ENCODE assay signal across 14 cellular contexts in the genomic region with DNA sequence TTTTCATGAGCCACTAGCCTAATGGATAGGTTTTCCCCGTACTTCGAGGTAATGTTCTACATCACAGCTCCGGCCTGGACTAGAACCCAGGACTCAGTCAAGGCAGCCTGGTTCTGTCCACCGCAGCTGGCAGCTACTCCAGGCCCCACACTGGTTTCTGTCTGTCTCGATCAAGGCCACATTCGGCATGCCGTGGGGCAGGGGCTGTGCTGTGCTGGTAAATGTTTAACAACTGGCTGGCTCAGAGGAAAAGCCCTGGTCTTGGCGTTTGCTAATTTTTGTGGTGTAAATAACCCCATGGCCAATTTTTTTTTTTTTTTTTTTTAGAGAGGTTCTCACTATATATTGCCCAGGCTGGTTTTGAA. TPM values are rescaled to one million over a fixed set of nuclear protein-coding genes. Genes with fewer than 3 reads are reported as not detected.
"Had no signal": no experiment of that assay in that cellular context is flagged by ENCODE, and none has a peak within 500 bp of the region (broad histone marks: within the 10 kb centered on the region; RNA-seq: fewer than 3 reads in every experiment).

No MANE protein-coding gene starts in this region.

- H3K9me3 ChIP-seq: left ventricle myocardium inferior, prostate gland, spleen, thyroid gland had no signal

- H3K4me3 ChIP-seq: prostate gland, thyroid gland had no signal

- H3K9me3 Mint-ChIP-seq: activated CD4-positive, alpha-beta memory T cell treated with anti-CD3 and anti-CD28 coated beads, Interleukin-2, amount 10 ng/mL, durations not matched to agents 7 days and 5 days; activated naive CD4-positive, alpha-beta T cell treated with anti-CD3 and anti-CD28 coated beads, Interleukin-2, amount 50 U/mL, for 72 hours; activated T-cell treated with anti-CD3 and anti-CD28 coated beads, Interleukin-2, amount 50 U/mL, for 4 hours; memory B cell; natural killer cell; T-helper 1 cell treated with Interleukin-12 subunit alpha and Interleukin-12 subunit beta and Interleukin-4 antibody, amounts not matched to agents 30 μg/mL and 1 μg/mL, for 36 hours had no signal

- H3K36me3 Mint-ChIP-seq: activated naive CD4-positive, alpha-beta T cell treated with anti-CD3 and anti-CD28 coated beads, Interleukin-2, amount 50 U/mL, for 72 hours; memory B cell; natural killer cell had no signal

- H3K27ac Mint-ChIP-seq: activated CD4-positive, alpha-beta memory T cell treated with anti-CD3 and anti-CD28 coated beads, Interleukin-2, amount 10 ng/mL, durations not matched to agents 7 days and 5 days; activated naive CD4-positive, alpha-beta T cell treated with anti-CD3 and anti-CD28 coated beads, Interleukin-2, amount 50 U/mL, for 72 hours had no signal

- DNase-seq: activated CD4-positive, alpha-beta T cell treated with anti-CD3 and anti-CD28 coated beads for 4 hours; activated effector memory CD4-positive, alpha-beta T cell treated with Interleukin-2 at 50 U/mL for 16 hours; activated T-cell treated with anti-CD3 and anti-CD28 coated beads, Interleukin-2, amount 50 U/mL, for 4 hours; left ventricle myocardium inferior; natural killer cell had no signal

- H3K27ac ChIP-seq: left ventricle myocardium inferior, prostate gland, thyroid gland had no signal

- H3K36me3 ChIP-seq: left ventricle myocardium inferior, prostate gland, spleen, thyroid gland had no signal

- H3K27me3 ChIP-seq: spleen, thyroid gland had no signal

- H3K27me3 Mint-ChIP-seq: memory B cell had no signal

- H3K4me1 ChIP-seq: prostate gland, thyroid gland had no signal

- H3K4me3 Mint-ChIP-seq: activated CD4-positive, alpha-beta memory T cell treated with anti-CD3 and anti-CD28 coated beads, Interleukin-2, amount 10 ng/mL, durations not matched to agents 7 days and 5 days; natural killer cell had no signal

RNA-seq across cellular contexts. Expression of a gene that starts 0.4 kb away (rescaled TPM):
- total RNA-seq: activated CD4-positive, alpha-beta memory T cell treated with anti-CD3 and anti-CD28 coated beads, Interleukin-2, amount 10 ng/mL, durations not matched to agents 7 days and 5 days; activated naive CD4-positive, alpha-beta T cell treated with anti-CD3 and anti-CD28 coated beads, Interleukin-2, amount 50 U/mL, for 72 hours; activated T-cell treated with anti-CD3 and anti-CD28 coated beads, Interleukin-2, amount 50 U/mL, for 4 hours; esophagus mucosa; left ventricle myocardium inferior; sciatic nerve had no signal

RNA-seq across cellular contexts. Expression of a gene that starts 26.1 kb away (rescaled TPM):
- total RNA-seq: activated CD4-positive, alpha-beta memory T cell treated with anti-CD3 and anti-CD28 coated beads, Interleukin-2, amount 10 ng/mL, durations not matched to agents 7 days and 5 days; activated T-cell treated with anti-CD3 and anti-CD28 coated beads, Interleukin-2, amount 50 U/mL, for 4 hours; prostate gland had no signal
